1 cellular context compared by ENCODE assay signal in genomic region chr1:234683856-234684632, GRCh38.
TF ChIP-seq lines count a peak whose summit lies in the region.

No MANE protein-coding gene starts in this region.

TF ChIP-seq in HepG2, 621 proteins besides CTCF, POLR2A, EP300 and RAD21 (continued from another document and continues in another):
- TF ChIP-seq PRDM10 (CRISPR knock-in tag; IDR thresholded peaks at IDR 0.05; ENCODE audit: low read depth) (no peak), ATF6 (CRISPR knock-in tag; conservative IDR thresholded peaks at IDR 0.05) (no peak), FUBP1 (CRISPR knock-in tag; IDR thresholded peaks at IDR 0.05; ENCODE audit: borderline replicate concordance) (no peak), ZNF75D (CRISPR knock-in tag; IDR thresholded peaks at IDR 0.05; ENCODE audit: borderline replicate concordance) (no peak), CENPBD1 (CRISPR knock-in tag; IDR thresholded peaks at IDR 0.05; ENCODE audit: borderline replicate concordance, low read depth) (no peak), KDM4B (CRISPR knock-in tag; IDR thresholded peaks at IDR 0.05) (peak; percentile 91), ZBTB43 (CRISPR knock-in tag; conservative IDR thresholded peaks at IDR 0.05) (peak; percentile 62), MLXIP (CRISPR knock-in tag; IDR thresholded peaks at IDR 0.05; ENCODE audit: borderline replicate concordance) (no peak), MXD4 (CRISPR knock-in tag; IDR thresholded peaks at IDR 0.05) (peak; percentile 21; the same call in 1 of the 2 replicates), DZIP1 (CRISPR knock-in tag; IDR thresholded peaks at IDR 0.05) (no peak), MXI1 (IDR thresholded peaks at IDR 0.05; ENCODE audit: borderline replicate concordance, low read depth, low read length) (no peak; the same call in 2 of the 3 replicates), NFIC (IDR thresholded peaks at IDR 0.05; ENCODE audit: low read length) (peak; percentile 78; the same call in 1 of the 2 replicates), ZNF570 (CRISPR knock-in tag; IDR thresholded peaks at IDR 0.05; ENCODE audit: borderline replicate concordance) (no peak), FOXO1 (CRISPR knock-in tag; IDR thresholded peaks at IDR 0.05) (peak; percentile 94), ZNF230 (CRISPR knock-in tag; IDR thresholded peaks at IDR 0.05) (no peak; the same call in 1 of the 2 replicates), HBP1 (CRISPR knock-in tag; IDR thresholded peaks at IDR 0.05; ENCODE audit: low read depth) (peak; percentile 76; the same call in 1 of the 2 replicates), IKZF5 (CRISPR knock-in tag; IDR thresholded peaks at IDR 0.05) (peak; percentile 92; the same call in 1 of the 2 replicates), ZNF850 (CRISPR knock-in tag; conservative IDR thresholded peaks at IDR 0.05) (0 out of 2 replicates have a peak, but pooled peaks have one; percentile 44), ZNF232 (CRISPR knock-in tag; IDR thresholded peaks at IDR 0.05; ENCODE audit: borderline replicate concordance) (no peak; the same call in 1 of the 2 replicates), ATF3 (CRISPR knock-in tag; IDR thresholded peaks at IDR 0.05) (peak; percentile 99), ATF4 (CRISPR knock-in tag; IDR thresholded peaks at IDR 0.05) (peak in 1 of 2 experiments; percentile 88; a peak in 2 of 4 replicates), MAF1 (CRISPR knock-in tag; IDR thresholded peaks at IDR 0.05; ENCODE audit: borderline replicate concordance) (no peak), MED8 (CRISPR knock-in tag; IDR thresholded peaks at IDR 0.05; ENCODE audit: insufficient replicate concordance) (peak; percentile 77), ZFP1 (CRISPR knock-in tag; IDR thresholded peaks at IDR 0.05) (peak; percentile 86), ZNF30 (CRISPR knock-in tag; IDR thresholded peaks at IDR 0.05) (no peak), IKZF4 (CRISPR knock-in tag; IDR thresholded peaks at IDR 0.05; ENCODE audit: borderline replicate concordance, low read depth, not compliant biosample characterization) (no peak), ZNF337 (CRISPR knock-in tag; IDR thresholded peaks at IDR 0.05; ENCODE audit: borderline replicate concordance, low read depth) (no peak), ZNF768 (CRISPR knock-in tag; IDR thresholded peaks at IDR 0.05) (no peak; the same call in 1 of the 2 replicates), ZNF564 (CRISPR knock-in tag; IDR thresholded peaks at IDR 0.05) (no peak), ZNF513 (CRISPR knock-in tag; conservative IDR thresholded peaks at IDR 0.05) (no peak), ZNF766 (CRISPR knock-in tag; IDR thresholded peaks at IDR 0.05; ENCODE audit: borderline replicate concordance) (no peak), ATF1 (CRISPR knock-in tag; IDR thresholded peaks at IDR 0.05) (peak; percentile 53; the same call in 1 of the 2 replicates), DNMT3B (CRISPR knock-in tag; conservative IDR thresholded peaks at IDR 0.05) (no peak), ADNP (CRISPR knock-in tag; IDR thresholded peaks at IDR 0.05) (peak; percentile 89), TCF12 (IDR thresholded peaks at IDR 0.05) (no peak), TCF12 (CRISPR knock-in tag; IDR thresholded peaks at IDR 0.05) (no peak; the same call in 1 of the 2 replicates), ZNF33B (CRISPR knock-in tag; IDR thresholded peaks at IDR 0.05) (no peak), EEA1 (CRISPR knock-in tag; IDR thresholded peaks at IDR 0.05; ENCODE audit: borderline replicate concordance) (no peak)
